Comparison of ENCODE assay signal across 9 cellular contexts in genomic region chr1:6445062-6445763, GRCh38. TPM values are rescaled to one million over a fixed set of nuclear protein-coding genes. Genes with fewer than 3 reads are reported as not detected.
A peak's percentile ranks its signal among the peaks of the same experiment; 100 is the strongest.
DNase-seq lines count a peak whose midpoint lies in the region; ATAC-seq and TF ChIP-seq lines count a peak whose summit lies in the region.
"Had no signal": no experiment of that assay in that cellular context is flagged by ENCODE, and none has a peak within 500 bp of the region (broad histone marks: within the 10 kb centered on the region; RNA-seq: fewer than 3 reads in every experiment).

No MANE protein-coding gene starts in this region.

- no peaks in the 10 kb centered on the region for H3K9me3 Mint-ChIP-seq in activated CD4-positive, alpha-beta T cell treated with anti-CD3 and anti-CD28 coated beads, Interleukin-2, amount 10 ng/mL, durations not matched to agents 7 days and 5 days
- peaks cover 3% of the 10 kb centered on the region for H3K9me3 Mint-ChIP-seq in glutamatergic neuron (ENCODE audit: unreplicated experiment)
- no peaks in the 10 kb centered on the region for H3K9me3 Mint-ChIP-seq in stimulated activated memory B cell treated with anti-CD40 and anti-IgM and Interleukin-4, amounts not matched to agents 10 μg/mL and 1 μg/mL and 100 μg/mL, for 72 hours

- peaks cover 15% of the 10 kb centered on the region for H3K4me1 Mint-ChIP-seq in activated CD4-positive, alpha-beta T cell treated with anti-CD3 and anti-CD28 coated beads, Interleukin-2, amount 10 ng/mL, durations not matched to agents 7 days and 5 days
- H3K4me1 Mint-ChIP-seq in glutamatergic neuron (ENCODE audit: low read depth, unreplicated experiment): peaks cover 11% of the 10 kb centered on the region
- peaks cover 21% of the 10 kb centered on the region for H3K4me1 Mint-ChIP-seq in stimulated activated memory B cell treated with anti-CD40 and anti-IgM and Interleukin-4, amounts not matched to agents 10 μg/mL and 1 μg/mL and 100 μg/mL, for 72 hours

- in situ Hi-C loops in GM23248 (cut with MboI): no loop called here

- no peak overlapping the region for H3K4me2 ChIP-seq in GM23248 (ENCODE audit: unreplicated experiment)

- no peak overlapping the region for H3K27ac ChIP-seq in AG04450 (ENCODE audit: low read depth, low read length)
- H3K27ac ChIP-seq in GM23248: no peak overlapping the region
- H3K27ac ChIP-seq in stomach: no peak overlapping the region

- POLR2A ChIA-PET in AG04450 (lab: Yijun Ruan, JAX): no interaction called here
- POLR2A ChIA-PET in activated CD4-positive, alpha-beta T cell treated with anti-CD3 and anti-CD28 coated beads, Interleukin-2, amount 10 ng/mL, durations not matched to agents 7 days and 5 days (lab: Charles Lee): no interaction called here

- H4K20me1 ChIP-seq in GM23248 (ENCODE audit: insufficient read depth): no peaks in the 10 kb centered on the region

- no peak for TF ChIP-seq POLR2A in stomach (IDR thresholded peaks at IDR 0.05)

- peaks cover 61% of the 10 kb centered on the region for H3K27me3 ChIP-seq in AG04450 (ENCODE audit: control insufficient read depth, insufficient read depth, low read length)
- peaks cover 40% of the 10 kb centered on the region for H3K27me3 ChIP-seq in GM23248 (replicated peaks; ENCODE audit: insufficient read depth)
- H3K27me3 ChIP-seq in stomach: peaks cover 13 to 89% (median 49%) of the 10 kb centered on the region in 3 donors

- H3K4me3 ChIP-seq in AG04450 (ENCODE audit: low read depth, low read length) (no peak overlapping the region), GM23248 (no peak overlapping the region), stomach (no peak overlapping the region)

- H3K4me3 Mint-ChIP-seq in activated CD4-positive, alpha-beta T cell treated with anti-CD3 and anti-CD28 coated beads, Interleukin-2, amount 10 ng/mL, durations not matched to agents 7 days and 5 days: no peak overlapping the region
- peak overlapping the region; percentile 60 for H3K4me3 Mint-ChIP-seq in glutamatergic neuron (ENCODE audit: unreplicated experiment)
- H3K4me3 Mint-ChIP-seq in stimulated activated memory B cell treated with anti-CD40 and anti-IgM and Interleukin-4, amounts not matched to agents 10 μg/mL and 1 μg/mL and 100 μg/mL, for 72 hours: no peak overlapping the region
- H3K4me3 Mint-ChIP-seq: activated naive CD8-positive, alpha-beta T cell had no signal

- WGBS in GM23248 (ENCODE audit: low coverage in 1 of 2, low lambda C conversion rate in 2 of 2, missing lambda C conversion rate in 2 of 2), 2 experiments: 50 to 53% methylated on average over 16 to 18 of the region's 19 CpGs
- WGBS in stomach, 5 donors: 31 to 49% (median 45%) methylated on average over 14 to 19 of the region's 19 CpGs

- no peaks in the 10 kb centered on the region for H3K36me3 ChIP-seq in GM23248 (ENCODE audit: low read depth)
- H3K36me3 ChIP-seq in stomach: no peaks in the 10 kb centered on the region

- H3K9me3 ChIP-seq in AG04450 (ENCODE audit: control insufficient read depth, insufficient read depth, low read length) (peaks cover 6% of the 10 kb centered on the region; the same call in 1 of the 2 replicates), GM23248 (ENCODE audit: low read depth) (no peaks in the 10 kb centered on the region), stomach (no peaks in the 10 kb centered on the region)

- DNase-seq in AG04450 (ENCODE audit: low read depth, low spot score) (no peak), GM23248 (peak; percentile 59), glutamatergic neuron (peak; percentile 69), stomach (peak; percentile 80), NCI-H345 treated with DMSO at 0.1 percent for 48 hours (lab: John Stamatoyannopoulos, UW; ENCODE audit: unreplicated experiment) (no peak), NCI-H146 (lab: John Stamatoyannopoulos, UW) (no peak)
- peak; percentile 48 for DNase-seq in activated CD4-positive, alpha-beta T cell treated with anti-CD3 and anti-CD28 coated beads, Interleukin-2, amount 10 ng/mL, durations not matched to agents 7 days and 5 days

- H2AFZ ChIP-seq in GM23248: no peak overlapping the region

- H3K9me2 ChIP-seq in GM23248 (ENCODE audit: insufficient read depth): no peaks in the 10 kb centered on the region

- TF ChIP-seq EP300 in stomach (IDR thresholded peaks at IDR 0.05): no peak

- H3K4me1 ChIP-seq in GM23248 (ENCODE audit: insufficient read depth) (no peaks in the 10 kb centered on the region), stomach (peaks cover 24 to 40% (median 39%) of the 10 kb centered on the region in 4 donors)

- TF ChIP-seq CTCF in AG04450 (IDR thresholded peaks at IDR 0.05; ENCODE audit: low read depth, low read length): peak; percentile 64
- peak; percentile 55 for TF ChIP-seq CTCF in glutamatergic neuron (IDR thresholded peaks at IDR 0.05; ENCODE audit: partially characterized antibody, unreplicated experiment)
- peak in 5 of 7 experiments; percentile 51 to 78 (median 69) for TF ChIP-seq CTCF in stomach (IDR thresholded peaks at IDR 0.05)

- ATAC-seq in stimulated activated memory B cell treated with anti-CD40 and anti-IgM and Interleukin-4, amounts not matched to agents 10 μg/mL and 1 μg/mL and 100 μg/mL, for 72 hours: no peak

- H3K79me2 ChIP-seq in GM23248 (ENCODE audit: insufficient read depth): no peaks in the 10 kb centered on the region

- H3K36me3 Mint-ChIP-seq in activated CD4-positive, alpha-beta T cell treated with anti-CD3 and anti-CD28 coated beads, Interleukin-2, amount 10 ng/mL, durations not matched to agents 7 days and 5 days (ENCODE audit: low read depth): no peaks in the 10 kb centered on the region
- H3K36me3 Mint-ChIP-seq in glutamatergic neuron (ENCODE audit: unreplicated experiment): no peaks in the 10 kb centered on the region
- no peaks in the 10 kb centered on the region for H3K36me3 Mint-ChIP-seq in stimulated activated memory B cell treated with anti-CD40 and anti-IgM and Interleukin-4, amounts not matched to agents 10 μg/mL and 1 μg/mL and 100 μg/mL, for 72 hours
- H3K36me3 Mint-ChIP-seq: activated naive CD8-positive, alpha-beta T cell had no signal

- CTCF ChIA-PET in AG04450 (lab: Charles Lee): interaction anchor here (0.6 to 1.4 kb wide), 2 partner anchors 7 to 22 kb away, joined by 3 to 4 read pairs; no protein-coding TSS in a partner anchor
- CTCF ChIA-PET in activated CD4-positive, alpha-beta T cell treated with anti-CD3 and anti-CD28 coated beads, Interleukin-2, amount 10 ng/mL, durations not matched to agents 7 days and 5 days (lab: Charles Lee): interaction anchor here (1.5 kb wide), 1 partner anchor 22 kb away, joined by 5 read pairs; no protein-coding TSS in a partner anchor

- no peak overlapping the region for H3K27ac Mint-ChIP-seq in activated CD4-positive, alpha-beta T cell treated with anti-CD3 and anti-CD28 coated beads, Interleukin-2, amount 10 ng/mL, durations not matched to agents 7 days and 5 days
- H3K27ac Mint-ChIP-seq in glutamatergic neuron (ENCODE audit: unreplicated experiment): no peak overlapping the region
- H3K27ac Mint-ChIP-seq in stimulated activated memory B cell treated with anti-CD40 and anti-IgM and Interleukin-4, amounts not matched to agents 10 μg/mL and 1 μg/mL and 100 μg/mL, for 72 hours: no peak overlapping the region
- H3K27ac Mint-ChIP-seq: activated naive CD8-positive, alpha-beta T cell had no signal

- no peaks in the 10 kb centered on the region for H3F3A ChIP-seq in GM23248 (ENCODE audit: insufficient read depth)

- H3K27me3 Mint-ChIP-seq in activated CD4-positive, alpha-beta T cell treated with anti-CD3 and anti-CD28 coated beads, Interleukin-2, amount 10 ng/mL, durations not matched to agents 7 days and 5 days: peaks cover 44% of the 10 kb centered on the region
- peaks cover 15% of the 10 kb centered on the region for H3K27me3 Mint-ChIP-seq in glutamatergic neuron (ENCODE audit: unreplicated experiment)
- H3K27me3 Mint-ChIP-seq in stimulated activated memory B cell treated with anti-CD40 and anti-IgM and Interleukin-4, amounts not matched to agents 10 μg/mL and 1 μg/mL and 100 μg/mL, for 72 hours: peaks cover 83% of the 10 kb centered on the region

- intact Hi-C loops in stomach (cut with DNase I; ENCODE audit: low total_unique reads): no loop called here

- no peak overlapping the region for H3K9ac ChIP-seq in GM23248

RNA-seq across cellular contexts. Expression of gene ESPN, which starts 20.6 kb away (rescaled TPM):
- not detected in 2 replicates for polyA plus RNA-seq in AG04450 (2011; rRNA removed)
- not detected in 2 replicates for polyA minus RNA-seq in AG04450 (2011; rRNA and poly(A)+ RNA removed)
- total RNA-seq in GM23248 (2014; rRNA removed; shearing (Covaris generic)): not detected in 2 replicates
- not detected in 2 replicates for polyA plus RNA-seq in GM23248 (2016; fragmentation: Nextera tagmentation; extraction: Ambion mirVana)
- under 1 TPM; 0.56 to 0.77 TPM for total RNA-seq in activated CD4-positive, alpha-beta T cell treated with anti-CD3 and anti-CD28 coated beads, Interleukin-2, amount 10 ng/mL, durations not matched to agents 7 days and 5 days
- 25.7 TPM for total RNA-seq in glutamatergic neuron (ENCODE audit: unreplicated experiment)
- 10 to 100 TPM in 1 of 5 donors, 1 to 10 TPM in 2, not detected in 2; 1.8 to 68.4 (median 4.9) TPM for total RNA-seq in stomach
- 10 to 100 TPM in 1 of 3 donors, 1 to 10 TPM in 2; 1.5 to 18.0 (median 4.7) TPM for polyA plus RNA-seq in stomach

RNA-seq across cellular contexts. Expression of gene TNFRSF25, which starts 20.8 kb away (rescaled TPM):
- polyA plus RNA-seq in AG04450 (2011; rRNA removed): 2.7 and 3.3 TPM in 2 replicates
- 1.5 and 2.4 TPM in 2 replicates for polyA minus RNA-seq in AG04450 (2011; rRNA and poly(A)+ RNA removed)
- 5.6 and 12.1 TPM in 2 replicates for total RNA-seq in GM23248 (2014; rRNA removed; shearing (Covaris generic))
- 2.5 and 3.1 TPM in 2 replicates for polyA plus RNA-seq in GM23248 (2016; fragmentation: Nextera tagmentation; extraction: Ambion mirVana)
- total RNA-seq in activated CD4-positive, alpha-beta T cell treated with anti-CD3 and anti-CD28 coated beads, Interleukin-2, amount 10 ng/mL, durations not matched to agents 7 days and 5 days: 10 to 100 TPM; 88.5 to 92.8 TPM
- total RNA-seq in glutamatergic neuron (ENCODE audit: unreplicated experiment): 47.5 TPM
- 100 to 1,000 TPM in 1 of 5 donors, 10 to 100 TPM in 2, 1 to 10 TPM in 2; 6.1 to 215 (median 21.4) TPM for total RNA-seq in stomach
- 10 to 100 TPM in 1 of 3 donors, 1 to 10 TPM in 2; 2.7 to 41.6 (median 2.9) TPM for polyA plus RNA-seq in stomach

RNA-seq across cellular contexts. Expression of gene HES2, which starts 25.5 kb away (rescaled TPM):
- polyA plus RNA-seq in AG04450 (2011; rRNA removed): not detected in 2 replicates
- polyA minus RNA-seq in AG04450 (2011; rRNA and poly(A)+ RNA removed): not detected in 2 replicates
- not detected in 2 replicates for total RNA-seq in GM23248 (2014; rRNA removed; shearing (Covaris generic))
- polyA plus RNA-seq in GM23248 (2016; fragmentation: Nextera tagmentation; extraction: Ambion mirVana): not detected in 2 replicates
- total RNA-seq in activated CD4-positive, alpha-beta T cell treated with anti-CD3 and anti-CD28 coated beads, Interleukin-2, amount 10 ng/mL, durations not matched to agents 7 days and 5 days: under 1 TPM; 0.21 to 0.30 TPM
- 54.6 TPM for total RNA-seq in glutamatergic neuron (ENCODE audit: unreplicated experiment)
- total RNA-seq in stomach: 100 to 1,000 TPM in 1 of 5 donors, not detected in 4; 231 TPM
- polyA plus RNA-seq in stomach: 10 to 100 TPM in 1 of 3 donors, not detected in 2; 18.4 TPM

RNA-seq across cellular contexts. Expression of gene PLEKHG5, which starts 46.3 kb away (rescaled TPM):
- polyA plus RNA-seq in AG04450 (2011; rRNA removed) (4.2 and 5.4 TPM in 2 replicates), GM23248 (2016; fragmentation: Nextera tagmentation; extraction: Ambion mirVana) (2.0 and 2.8 TPM in 2 replicates), stomach (1 to 10 TPM; 1.4 to 7.2 (median 1.8) TPM)
- polyA minus RNA-seq in AG04450 (2011; rRNA and poly(A)+ RNA removed): 4.5 and 5.0 TPM in 2 replicates
- 7.0 and 7.6 TPM in 2 replicates for total RNA-seq in GM23248 (2014; rRNA removed; shearing (Covaris generic))
- total RNA-seq in activated CD4-positive, alpha-beta T cell treated with anti-CD3 and anti-CD28 coated beads, Interleukin-2, amount 10 ng/mL, durations not matched to agents 7 days and 5 days: 1 to 10 TPM; 1.3 to 1.8 TPM
- total RNA-seq in glutamatergic neuron (ENCODE audit: unreplicated experiment) (53.0 TPM), stomach (10 to 100 TPM in 2 of 5 donors, 1 to 10 TPM in 3; 4.9 to 58.8 (median 9.8) TPM)

RNA-seq across cellular contexts. Expression of gene ACOT7, which starts 51.6 kb away (rescaled TPM):
- polyA plus RNA-seq in AG04450 (2011; rRNA removed) (80.1 and 102 TPM in 2 replicates), GM23248 (2016; fragmentation: Nextera tagmentation; extraction: Ambion mirVana) (74.7 and 79.2 TPM in 2 replicates), stomach (10 to 100 TPM; 17.7 to 26.3 (median 19.4) TPM)
- 38.7 and 51.3 TPM in 2 replicates for polyA minus RNA-seq in AG04450 (2011; rRNA and poly(A)+ RNA removed)
- 20.0 and 25.7 TPM in 2 replicates for total RNA-seq in GM23248 (2014; rRNA removed; shearing (Covaris generic))
- total RNA-seq in activated CD4-positive, alpha-beta T cell treated with anti-CD3 and anti-CD28 coated beads, Interleukin-2, amount 10 ng/mL, durations not matched to agents 7 days and 5 days: 100 to 1,000 TPM; 101 TPM
- total RNA-seq in glutamatergic neuron (ENCODE audit: unreplicated experiment) (175 TPM), stomach (10 to 100 TPM in 3 of 5 donors, 1 to 10 TPM in 1, not detected in 1; 9.4 to 69.8 (median 22.6) TPM)

Comparison
In these comparisons a context has a peak if more than half of its experiments do, and no peak if none do; other contexts are left out.
1. DNase-seq: peak in GM23248 (single experiment), activated CD4-positive, alpha-beta T cell treated with anti-CD3 and anti-CD28 coated beads, Interleukin-2, amount 10 ng/mL, durations not matched to agents 7 days and 5 days (single experiment), glutamatergic neuron (single experiment) and stomach (single experiment); none in AG04450 (single experiment), NCI-H345 treated with DMSO at 0.1 percent for 48 hours (single experiment) and NCI-H146 (single experiment).
2. Peak in every context shown above with its lines, with median percentiles within 50 percentile points of each other: CTCF ChIP-seq.